ENCODE assay signal across 22 cellular contexts in the genomic region with DNA sequence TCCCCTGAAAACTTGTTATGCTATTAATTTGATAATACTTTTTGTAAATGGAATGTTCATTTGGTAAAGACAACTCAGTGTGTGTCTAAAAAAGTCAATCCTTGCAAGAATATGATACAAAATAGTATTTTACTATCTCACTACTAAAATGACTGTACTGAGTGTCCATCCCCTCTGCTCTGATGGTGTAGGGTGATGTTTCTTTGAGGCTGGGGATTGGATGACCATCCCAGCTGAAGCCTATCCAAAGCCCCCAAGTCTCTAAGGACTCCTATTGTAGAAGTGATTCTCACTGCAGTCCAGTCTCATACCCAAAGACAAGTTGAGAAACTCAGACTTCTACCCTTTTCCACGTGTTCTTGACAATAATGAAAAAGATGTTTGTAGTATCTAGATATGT.
"Had no signal": no experiment of that assay in that cellular context is flagged by ENCODE, and none has a peak within 500 bp of the region (broad histone marks: within the 10 kb centered on the region; RNA-seq: fewer than 3 reads in every experiment).

No MANE protein-coding gene starts in this region.

- H3K36me3 Mint-ChIP-seq: brain, WTC11 had no signal

- H3K27ac Mint-ChIP-seq: dendritic cell treated with granulocyte-macrophage colony-stimulating factor and Interleukin-4, amounts not matched to agents 40 ng/mL and 50 ng/mL, for 4 days; WTC11 had no signal

- H3K9me3 Mint-ChIP-seq: dendritic cell treated with granulocyte-macrophage colony-stimulating factor and Interleukin-4, amounts not matched to agents 40 ng/mL and 50 ng/mL, for 4 days; neural crest cell; WTC11 had no signal

- ATAC-seq: heart right ventricle, lower lobe of right lung, mucosa of descending colon, right lobe of liver, SK-N-SH treated with all-trans-retinoic acid at 6 μM for 48 hours, WTC11 had no signal

- DNase-seq: activated CD4-positive, alpha-beta T cell treated with anti-CD3 and anti-CD28 coated beads, Interleukin-2, amount 50 U/mL, for 48 hours; activated effector memory CD4-positive, alpha-beta T cell treated with Interleukin-2 at 50 U/mL for 16 hours; activated T-cell treated with anti-CD3 and anti-CD28 coated beads, Interleukin-2, amount 50 U/mL, for 1 hour; anterior cingulate cortex; effector CD8-positive, alpha-beta T cell; erythroblast; foreskin fibroblast; heart right ventricle; lower lobe of right lung; mesendoderm; mucosa of descending colon; occipital lobe; posterior cingulate gyrus; right lobe of liver; stimulated activated CD4-positive, alpha-beta T cell treated with anti-CD3 and anti-CD28 coated beads, Interleukin-1b, Interleukin-23, amount 100 ng/mL, for 48 hours; T1000; transverse colon had no signal

- H3K4me3 Mint-ChIP-seq: dendritic cell treated with granulocyte-macrophage colony-stimulating factor and Interleukin-4, amounts not matched to agents 40 ng/mL and 50 ng/mL, for 4 days; neural crest cell; WTC11 had no signal
